In genomic region chr16:56984639-56985038, GRCh38 we compare ENCODE assay signal across 15 cellular contexts. TPM values are rescaled to one million over a fixed set of nuclear protein-coding genes. Genes with fewer than 3 reads are reported as not detected.
DNase-seq lines count a peak whose midpoint lies in the region; ATAC-seq, FAIRE-seq and TF ChIP-seq lines count a peak whose summit lies in the region.
"Had no signal": no experiment of that assay in that cellular context is flagged by ENCODE, and none has a peak within 500 bp of the region (broad histone marks: within the 10 kb centered on the region; RNA-seq: fewer than 3 reads in every experiment).

No MANE protein-coding gene starts in this region.

- peak overlapping the region; percentile 1 for H3K27ac ChIP-seq in keratinocyte (ENCODE audit: control insufficient read depth, insufficient read depth, low read length)
- peak overlapping the region; percentile 76 to 77 for H3K27ac ChIP-seq in uterus

- H3K36me3 ChIP-seq in keratinocyte (ENCODE audit: control insufficient read depth in 2 of 2, extremely low read depth in 1 of 2, insufficient read depth in 2 of 2, low read length in 2 of 2) = no peaks in the 10 kb centered on the region
- no peaks in the 10 kb centered on the region for H3K36me3 ChIP-seq in uterus
- H3K36me3 ChIP-seq: suprapubic skin had no signal

- no peaks in the 10 kb centered on the region for H3K9me3 ChIP-seq in keratinocyte (ENCODE audit: control insufficient read depth, low read depth, low read length)
- no peaks in the 10 kb centered on the region for H3K9me3 ChIP-seq in uterus
- H3K9me3 ChIP-seq: SJSA1, suprapubic skin had no signal

- H3K9ac ChIP-seq in keratinocyte (ENCODE audit: control insufficient read depth, extremely low read depth, insufficient read depth, low read length) = no peak overlapping the region

- H3K4me3 Mint-ChIP-seq in natural killer cell treated with Interleukin-12 subunit alpha and Interleukin-12 subunit beta and Interleukin-15 and Interleukin-18, amount 100 ng/mL, for 72 hours = no peak overlapping the region
- H3K4me3 Mint-ChIP-seq in natural killer cell = no peak overlapping the region
- peak overlapping the region; percentile 42 for H3K4me3 Mint-ChIP-seq in activated B cell treated with CpG ODN at 0.5 μM for 24 hours
- H3K4me3 Mint-ChIP-seq: WTC11 had no signal

- no peak overlapping the region for H3K4me3 ChIP-seq in keratinocyte (ENCODE audit: control insufficient read depth in 2 of 3, extremely low read depth in 1 of 3, insufficient read depth in 2 of 3, low read depth in 1 of 3, low read length in 3 of 3)
- H3K4me3 ChIP-seq in uterus = no peak overlapping the region
- H3K4me3 ChIP-seq: SJSA1, suprapubic skin had no signal

- no peak for ATAC-seq in natural killer cell treated with Interleukin-12 subunit alpha and Interleukin-12 subunit beta and Interleukin-15 and Interleukin-18, amount 100 ng/mL, for 72 hours
- ATAC-seq in natural killer cell = no peak
- no peak for ATAC-seq in activated B cell treated with CpG ODN at 0.5 μM for 24 hours (ENCODE audit: low read depth)
- ATAC-seq in HG03097 (IDR thresholded peaks at IDR 0.05; ENCODE audit: low FRiP score, unreplicated experiment) = no peak
- ATAC-seq: right cardiac atrium, WTC11 had no signal

- no peaks in the 10 kb centered on the region for H3K27me3 Mint-ChIP-seq in natural killer cell treated with Interleukin-12 subunit alpha and Interleukin-12 subunit beta and Interleukin-15 and Interleukin-18, amount 100 ng/mL, for 72 hours
- no peaks in the 10 kb centered on the region for H3K27me3 Mint-ChIP-seq in natural killer cell (ENCODE audit: low read depth in 2 of 2)
- no peaks in the 10 kb centered on the region for H3K27me3 Mint-ChIP-seq in activated B cell treated with CpG ODN at 0.5 μM for 24 hours

- no peaks in the 10 kb centered on the region for H3K27me3 ChIP-seq in keratinocyte (ENCODE audit: control insufficient read depth, extremely low read depth, insufficient read depth, low read length)
- H3K27me3 ChIP-seq in uterus = no peaks in the 10 kb centered on the region
- H3K27me3 ChIP-seq: SJSA1, suprapubic skin had no signal

- dilution Hi-C loops in keratinocyte (cut with MboI; ENCODE audit: extremely low pct_ligation_motif_present, low sequenced_read_pairs) = no loop called here

- H2AFZ ChIP-seq in keratinocyte (ENCODE audit: control insufficient read depth, low read length) = no peak overlapping the region

- POLR2A ChIA-PET in activated B cell treated with CpG ODN at 0.5 μM for 24 hours (lab: Charles Lee) = interaction anchor here (0.9 to 10.4 kb wide), 5 partner anchors 15 to 58 kb away, joined by 3 to 233 read pairs (median 6); no protein-coding TSS in a partner anchor

- no peaks in the 10 kb centered on the region for H3K9me1 ChIP-seq in keratinocyte (ENCODE audit: control insufficient read depth, extremely low read depth, insufficient read depth, low read length)

- H3K27ac Mint-ChIP-seq in natural killer cell treated with Interleukin-12 subunit alpha and Interleukin-12 subunit beta and Interleukin-15 and Interleukin-18, amount 100 ng/mL, for 72 hours = peak overlapping the region; percentile 19 to 59
- peak overlapping the region in 1 of 2 donors; percentile 1 for H3K27ac Mint-ChIP-seq in natural killer cell
- peak overlapping the region; percentile 74 for H3K27ac Mint-ChIP-seq in activated B cell treated with CpG ODN at 0.5 μM for 24 hours
- H3K27ac Mint-ChIP-seq: WTC11 had no signal

- peaks cover 5% of the 10 kb centered on the region for H3K36me3 Mint-ChIP-seq in natural killer cell treated with Interleukin-12 subunit alpha and Interleukin-12 subunit beta and Interleukin-15 and Interleukin-18, amount 100 ng/mL, for 72 hours
- no peaks in the 10 kb centered on the region for H3K36me3 Mint-ChIP-seq in natural killer cell
- H3K36me3 Mint-ChIP-seq in activated B cell treated with CpG ODN at 0.5 μM for 24 hours (ENCODE audit: low read depth) = peaks cover 22% of the 10 kb centered on the region
- H3K36me3 Mint-ChIP-seq: WTC11 had no signal

- CTCF ChIA-PET in activated B cell treated with CpG ODN at 0.5 μM for 24 hours (lab: Charles Lee) = interaction anchor here (1.2 to 1.6 kb wide), 2 partner anchors 20 to 61 kb away, joined by 4 read pairs; no protein-coding TSS in a partner anchor

- TF ChIP-seq CTCF in natural killer cell (IDR thresholded peaks at IDR 0.05) (no peak), activated B cell treated with CpG ODN at 0.5 μM for 24 hours (IDR thresholded peaks at IDR 0.05) (no peak), keratinocyte (optimal IDR thresholded peaks at IDR 0.05 in 1 of 3, IDR thresholded peaks at IDR 0.05 in 1 of 3, conservative IDR thresholded peaks at IDR 0.05 in 1 of 3; ENCODE audit: extremely low read depth in 1 of 3, insufficient read depth in 2 of 3, low read length in 3 of 3) (no peak), uterus (IDR thresholded peaks at IDR 0.05) (no peak)

- TF ChIP-seq POLR2A in uterus (IDR thresholded peaks at IDR 0.05) = no peak

- no peak overlapping the region for H3K4me2 ChIP-seq in keratinocyte (ENCODE audit: control insufficient read depth, extremely low read depth, insufficient read depth, low read depth, low read length)

- H3K9me3 Mint-ChIP-seq in natural killer cell treated with Interleukin-12 subunit alpha and Interleukin-12 subunit beta and Interleukin-15 and Interleukin-18, amount 100 ng/mL, for 72 hours = no peaks in the 10 kb centered on the region
- H3K9me3 Mint-ChIP-seq in natural killer cell = no peaks in the 10 kb centered on the region
- no peaks in the 10 kb centered on the region for H3K9me3 Mint-ChIP-seq in activated B cell treated with CpG ODN at 0.5 μM for 24 hours
- H3K9me3 Mint-ChIP-seq: WTC11 had no signal

- peak; percentile 41 for DNase-seq in natural killer cell treated with Interleukin-12 subunit alpha and Interleukin-12 subunit beta and Interleukin-15 and Interleukin-18, amount 100 ng/mL, for 72 hours (ENCODE audit: low spot score)
- DNase-seq in natural killer cell = no peak
- peak; percentile 15 for DNase-seq in activated B cell treated with CpG ODN at 0.5 μM for 24 hours
- no peak for DNase-seq in keratinocyte (ENCODE audit: low read depth, low spot score)
- DNase-seq in uterus = no peak
- no peak for DNase-seq in stimulated activated CD4-positive, alpha-beta T cell treated with anti-CD3 and anti-CD28 coated beads, Interleukin-2, amount 100 ng/mL, for 24 hours
- no peak for DNase-seq in stimulated activated CD4-positive, alpha-beta T cell treated with anti-CD3 and anti-CD28 coated beads, Interleukin-15, amount 100 ng/mL, for 24 hours
- DNase-seq: amniotic stem cell, NCI-H1930, right cardiac atrium had no signal

- H3K79me2 ChIP-seq in keratinocyte (ENCODE audit: control insufficient read depth, insufficient read depth, low read length) = no peaks in the 10 kb centered on the region

- no peak for FAIRE-seq in keratinocyte (lab: Jason Lieb, UNC)

- intact Hi-C loops in natural killer cell (cut with micrococcal nuclease) (no loop called here), activated B cell treated with CpG ODN at 0.5 μM for 24 hours (cut with micrococcal nuclease) (loop anchor here (1.0 to 2.0 kb wide), 2 partner anchors 13 to 14 kb away; no protein-coding TSS in a partner anchor), uterus (cut with DNase I; ENCODE audit: low total_unique reads) (no loop called here)

- H4K20me1 ChIP-seq in keratinocyte (ENCODE audit: control insufficient read depth, extremely low read depth, insufficient read depth, low read length) = no peaks in the 10 kb centered on the region

- H3K4me1 ChIP-seq in keratinocyte (ENCODE audit: control insufficient read depth, extremely low read depth, insufficient read depth, low read length) (peaks cover 17% of the 10 kb centered on the region), uterus (peaks cover 5% of the 10 kb centered on the region in 2 donors)

- peaks cover 40 to 43% of the 10 kb centered on the region in 2 donors for H3K4me1 Mint-ChIP-seq in natural killer cell treated with Interleukin-12 subunit alpha and Interleukin-12 subunit beta and Interleukin-15 and Interleukin-18, amount 100 ng/mL, for 72 hours (ENCODE audit: low read depth in 2 of 2)
- H3K4me1 Mint-ChIP-seq in natural killer cell (peaks cover 38 to 41% of the 10 kb centered on the region in 2 donors), activated B cell treated with CpG ODN at 0.5 μM for 24 hours (peaks cover 92% of the 10 kb centered on the region)

RNA-seq across cellular contexts. Expression of gene NLRC5, which starts 4.7 kb away (rescaled TPM):
- 100 to 1,000 TPM; 190 to 316 TPM for total RNA-seq in natural killer cell treated with Interleukin-12 subunit alpha and Interleukin-12 subunit beta and Interleukin-15 and Interleukin-18, amount 100 ng/mL, for 72 hours
- 100 to 1,000 TPM; 320 to 563 (median 535) TPM for total RNA-seq in natural killer cell
- total RNA-seq in activated B cell treated with CpG ODN at 0.5 μM for 24 hours = 296 and 372 TPM in 2 replicates
- 7.7 to 10.7 TPM (median 7.8 TPM) in 3 replicates for polyA plus RNA-seq in keratinocyte
- 5.9 TPM for polyA plus RNA-seq in keratinocyte (2011; ENCODE audit: low read depth)
- polyA plus RNA-seq in keratinocyte (2011; cell fraction: cytosol; rRNA removed) = 4.6 and 5.2 TPM in 2 replicates
- 25.7 and 36.9 TPM in 2 replicates for polyA plus RNA-seq in keratinocyte (2011; cell fraction: nucleus; rRNA removed)
- polyA plus RNA-seq in keratinocyte (2012; ENCODE audit: low replicate concordance) = 6.5 and 8.1 TPM in 2 replicates
- polyA minus RNA-seq in keratinocyte = 20.3 to 37.4 TPM (median 28.2 TPM) in 3 replicates
- polyA minus RNA-seq in keratinocyte (2011; cell fraction: cytosol; rRNA and poly(A)+ RNA removed) = 6.9 TPM
- polyA minus RNA-seq in keratinocyte (2011; cell fraction: nucleus; rRNA and poly(A)+ RNA removed) = 24.4 and 31.2 TPM in 2 replicates
- total RNA-seq in uterus = 10 to 100 TPM; 14.9 to 77.0 (median 23.9) TPM

RNA-seq across cellular contexts. Expression of gene CETP, which starts 22.9 kb away (rescaled TPM):
- total RNA-seq in natural killer cell treated with Interleukin-12 subunit alpha and Interleukin-12 subunit beta and Interleukin-15 and Interleukin-18, amount 100 ng/mL, for 72 hours = not detected
- total RNA-seq in natural killer cell (under 1 TPM in 1 of 3 donors, not detected in 2; 0.14 TPM), activated B cell treated with CpG ODN at 0.5 μM for 24 hours (1.0 and 1.4 TPM in 2 replicates), uterus (1 to 10 TPM in 1 of 4 donors, under 1 TPM in 1, not detected in 2; 0.58 to 2.8 TPM)
- not detected in 3 replicates for polyA plus RNA-seq in keratinocyte
- not detected for polyA plus RNA-seq in keratinocyte (2011; ENCODE audit: low read depth)
- polyA plus RNA-seq in keratinocyte (2011; cell fraction: cytosol; rRNA removed) = not detected in 2 replicates
- not detected in 2 replicates for polyA plus RNA-seq in keratinocyte (2011; cell fraction: nucleus; rRNA removed)
- not detected in 2 replicates for polyA plus RNA-seq in keratinocyte (2012; ENCODE audit: low replicate concordance)
- not detected in 3 replicates for polyA minus RNA-seq in keratinocyte
- not detected for polyA minus RNA-seq in keratinocyte (2011; cell fraction: cytosol; rRNA and poly(A)+ RNA removed)
- not detected in 2 replicates for polyA minus RNA-seq in keratinocyte (2011; cell fraction: nucleus; rRNA and poly(A)+ RNA removed)
- total RNA-seq: myocyte, WTC11 had no signal

RNA-seq across cellular contexts. Expression of gene HERPUD1, which starts 52.7 kb away (rescaled TPM):
- 100 to 1,000 TPM; 127 to 141 TPM for total RNA-seq in natural killer cell treated with Interleukin-12 subunit alpha and Interleukin-12 subunit beta and Interleukin-15 and Interleukin-18, amount 100 ng/mL, for 72 hours
- total RNA-seq in natural killer cell = 100 to 1,000 TPM; 181 to 266 (median 243) TPM
- 766 and 820 TPM in 2 replicates for total RNA-seq in activated B cell treated with CpG ODN at 0.5 μM for 24 hours
- 138 to 183 TPM (median 151 TPM) in 3 replicates for polyA plus RNA-seq in keratinocyte
- 143 TPM for polyA plus RNA-seq in keratinocyte (2011; ENCODE audit: low read depth)
- polyA plus RNA-seq in keratinocyte (2011; cell fraction: cytosol; rRNA removed) = 79.3 and 139 TPM in 2 replicates
- 164 and 170 TPM in 2 replicates for polyA plus RNA-seq in keratinocyte (2011; cell fraction: nucleus; rRNA removed)
- polyA plus RNA-seq in keratinocyte (2012; ENCODE audit: low replicate concordance) = 62.1 and 175 TPM in 2 replicates
- 112 to 239 TPM (median 112 TPM) in 3 replicates for polyA minus RNA-seq in keratinocyte
- 124 TPM for polyA minus RNA-seq in keratinocyte (2011; cell fraction: cytosol; rRNA and poly(A)+ RNA removed)
- polyA minus RNA-seq in keratinocyte (2011; cell fraction: nucleus; rRNA and poly(A)+ RNA removed) = 115 and 183 TPM in 2 replicates
- total RNA-seq in uterus = 100 to 1,000 TPM in 3 of 4 donors, 10 to 100 TPM in 1; 51.5 to 136 (median 112) TPM

Comparison
In these comparisons a context has a peak if more than half of its experiments do, and no peak if none do; other contexts are left out.
1. DNase-seq: peak in natural killer cell treated with Interleukin-12 subunit alpha and Interleukin-12 subunit beta and Interleukin-15 and Interleukin-18, amount 100 ng/mL, for 72 hours (single experiment) and activated B cell treated with CpG ODN at 0.5 μM for 24 hours (single experiment); none in natural killer cell (single experiment), keratinocyte (single experiment), uterus (0 of 2), stimulated activated CD4-positive, alpha-beta T cell treated with anti-CD3 and anti-CD28 coated beads, Interleukin-2, amount 100 ng/mL, for 24 hours (0 of 2) and stimulated activated CD4-positive, alpha-beta T cell treated with anti-CD3 and anti-CD28 coated beads, Interleukin-15, amount 100 ng/mL, for 24 hours (single experiment).